Comparison of ENCODE assay signal across 8 cellular contexts in the genomic region with DNA sequence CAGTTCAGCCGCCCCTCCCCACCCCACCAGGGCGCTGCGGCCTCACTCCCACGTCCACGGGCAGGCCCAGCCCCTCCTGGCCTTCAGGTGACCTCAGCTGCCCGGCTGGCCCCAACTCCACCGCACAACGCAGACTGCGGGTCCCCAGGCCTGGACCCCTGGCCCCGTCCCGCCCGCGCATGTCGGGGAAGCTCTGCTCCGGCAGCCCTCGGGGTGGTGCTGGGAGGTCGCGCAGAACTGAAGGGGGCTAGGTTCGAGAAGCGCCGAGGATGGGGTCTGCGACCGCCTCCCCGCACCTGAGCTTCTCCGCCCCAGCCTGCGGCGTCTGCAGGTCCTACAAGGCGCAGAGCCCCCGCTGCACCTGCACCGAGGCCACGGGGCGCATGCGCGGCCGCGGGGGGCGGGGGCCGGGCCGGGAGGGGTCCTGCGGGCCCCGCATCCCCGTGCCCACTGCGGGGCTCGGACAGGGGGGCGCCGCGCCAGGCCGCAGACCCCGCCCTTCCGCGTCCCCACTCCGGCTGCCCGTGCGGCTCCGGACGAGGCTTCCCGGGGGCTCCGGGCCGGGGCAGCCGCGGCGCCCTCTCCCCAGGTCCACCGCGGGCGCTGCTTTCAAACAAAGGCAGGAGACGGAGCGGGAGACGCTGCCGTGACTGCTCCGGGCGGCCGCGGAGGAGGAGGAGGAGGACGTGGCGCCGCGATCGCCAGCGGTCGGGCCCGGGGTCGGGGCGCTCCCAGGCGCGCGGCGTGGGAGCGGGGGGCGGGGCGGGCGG. TPM values are rescaled to one million over a fixed set of nuclear protein-coding genes. Genes with fewer than 3 reads are reported as not detected.
DNase-seq lines count a peak whose midpoint lies in the region; ATAC-seq and TF ChIP-seq lines count a peak whose summit lies in the region.

No MANE protein-coding gene starts in this region.

- no peak for TF ChIP-seq CTCF in fibroblast of the aortic adventitia (IDR thresholded peaks at IDR 0.05; ENCODE audit: insufficient read depth, low read length)

- H3K4me1 ChIP-seq in GM23248 (ENCODE audit: insufficient read depth), result no peaks in the 10 kb centered on the region

- no peaks in the 10 kb centered on the region for H3K36me3 ChIP-seq in GM23248 (ENCODE audit: low read depth)

- H3K27ac ChIP-seq in GM23248, result no peak overlapping the region

- H3K27me3 ChIP-seq in GM23248 (replicated peaks; ENCODE audit: insufficient read depth), result peaks cover 37% of the 10 kb centered on the region

- ATAC-seq in HG03095 (IDR thresholded peaks at IDR 0.05; ENCODE audit: unreplicated experiment), result no peak
- no peak for ATAC-seq in HG02763 (IDR thresholded peaks at IDR 0.05; ENCODE audit: unreplicated experiment)
- ATAC-seq in HG02642 (IDR thresholded peaks at IDR 0.05; ENCODE audit: poor library complexity, unreplicated experiment), result no peak

- H3K9me2 ChIP-seq in GM23248 (ENCODE audit: insufficient read depth), result no peaks in the 10 kb centered on the region

- H3K79me2 ChIP-seq in GM23248 (ENCODE audit: insufficient read depth), result no peaks in the 10 kb centered on the region

- H3K4me3 ChIP-seq in GM23248 (0 out of 2 replicates have a peak overlapping the region, but pooled peaks have one; percentile 22), fibroblast of the aortic adventitia (ENCODE audit: low read depth, low read length) (peak overlapping the region; percentile 44)

- 2% methylated on average over 23 to 48 of the region's 91 CpGs for WGBS in GM23248 (ENCODE audit: low coverage in 1 of 2, low lambda C conversion rate in 2 of 2, missing lambda C conversion rate in 2 of 2), 2 experiments

- no peaks in the 10 kb centered on the region for H3K9me3 ChIP-seq in GM23248 (ENCODE audit: low read depth)

- no peaks in the 10 kb centered on the region for H3F3A ChIP-seq in GM23248 (ENCODE audit: insufficient read depth)

- no peak overlapping the region for H3K9ac ChIP-seq in GM23248

- no peak overlapping the region for H3K4me2 ChIP-seq in GM23248 (ENCODE audit: unreplicated experiment)

- H2AFZ ChIP-seq in GM23248, result no peak overlapping the region

- peak; percentile 49 for DNase-seq in GM23248
- peak; percentile 26 for DNase-seq in NCI-H774 (lab: John Stamatoyannopoulos, UW)
- DNase-seq in fibroblast of the aortic adventitia (ENCODE audit: low read depth), result no peak
- DNase-seq in retina, result peak; percentile 74
- DNase-seq in OCI-M1 (lab: John Stamatoyannopoulos, UW), result no peak

- H4K20me1 ChIP-seq in GM23248 (ENCODE audit: insufficient read depth), result no peaks in the 10 kb centered on the region

- in situ Hi-C loops in GM23248 (cut with MboI), result no loop called here

RNA-seq across cellular contexts. Expression of gene NAT8L, which starts 0.7 kb away (rescaled TPM):
- total RNA-seq in GM23248 (2014; rRNA removed; shearing (Covaris generic)), result 0.38 TPM in 1 of 2 replicates, not detected in the other
- polyA plus RNA-seq in GM23248 (2016; fragmentation: Nextera tagmentation; extraction: Ambion mirVana), result 0.03 TPM in 1 of 2 replicates, not detected in the other
- total RNA-seq in fibroblast of the aortic adventitia (ENCODE audit: low replicate concordance), result 0.09 and 0.25 TPM in 2 replicates

RNA-seq across cellular contexts. Expression of gene NELFA, which starts 49.7 kb away (rescaled TPM):
- 16.9 and 18.7 TPM in 2 replicates for total RNA-seq in GM23248 (2014; rRNA removed; shearing (Covaris generic))
- 23.6 and 23.9 TPM in 2 replicates for polyA plus RNA-seq in GM23248 (2016; fragmentation: Nextera tagmentation; extraction: Ambion mirVana)
- total RNA-seq in fibroblast of the aortic adventitia (ENCODE audit: low replicate concordance), result 14.8 and 26.2 TPM in 2 replicates

Comparison
In these comparisons a context has a peak if more than half of its experiments do, and no peak if none do; other contexts are left out.
1. DNase-seq: peak in GM23248 (single experiment), NCI-H774 (single experiment) and retina (single experiment); none in fibroblast of the aortic adventitia (single experiment) and OCI-M1 (single experiment).